1 cellular context compared by ENCODE assay signal in the genomic region with DNA sequence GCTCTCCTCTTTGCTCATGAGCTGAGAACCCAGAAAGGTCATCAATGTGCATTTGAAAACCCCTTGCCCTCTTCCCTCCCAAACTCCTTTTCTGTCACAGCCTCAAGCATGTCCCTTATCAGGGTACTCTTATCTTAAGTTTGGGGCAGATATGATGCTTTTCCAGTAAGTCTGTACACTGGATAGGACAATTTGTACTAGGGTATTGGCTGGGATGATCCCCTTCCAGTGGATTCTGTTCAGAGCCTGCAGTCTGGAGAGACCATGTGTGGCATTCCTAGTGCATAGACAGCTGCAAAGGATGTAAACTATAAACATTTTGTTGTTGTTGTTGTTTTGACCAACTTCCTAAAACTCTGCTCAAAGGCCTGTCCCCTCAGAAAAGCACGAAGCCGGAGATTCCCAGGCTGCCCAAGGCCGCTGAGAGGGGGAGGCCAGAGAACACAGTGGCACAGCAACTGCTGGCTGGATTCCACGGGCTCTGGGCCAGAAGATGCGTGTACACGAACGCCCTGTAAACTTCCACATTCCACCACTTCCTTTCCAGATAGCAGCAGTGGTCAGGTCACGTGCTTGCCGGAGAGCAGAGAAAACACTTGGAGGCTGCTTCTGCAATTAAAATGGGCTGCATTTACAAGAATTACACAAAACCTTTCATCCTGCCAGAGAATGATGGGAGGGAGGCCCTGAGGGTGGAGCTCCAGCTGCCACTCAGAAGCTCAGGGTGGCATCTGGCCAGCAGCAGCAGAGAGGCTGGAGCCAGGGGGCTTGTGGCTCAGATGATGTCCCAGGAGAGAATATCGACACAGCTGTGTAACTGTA.
TF ChIP-seq lines count a peak whose summit lies in the region.

No MANE protein-coding gene starts in this region.

TF ChIP-seq in HepG2, 621 proteins besides CTCF, POLR2A, EP300 and RAD21 (continued from another document):
- TF ChIP-seq FOXA3 (CRISPR knock-in tag; IDR thresholded peaks at IDR 0.05) (0 out of 2 replicates have a peak, but pooled peaks have one; percentile 11), ZNF18 (CRISPR knock-in tag; IDR thresholded peaks at IDR 0.05; ENCODE audit: insufficient replicate concordance) (no peak), CEBPZ (IDR thresholded peaks at IDR 0.05; ENCODE audit: low read length) (no peak), MTERF4 (CRISPR knock-in tag; IDR thresholded peaks at IDR 0.05) (no peak)
